In the genomic region with DNA sequence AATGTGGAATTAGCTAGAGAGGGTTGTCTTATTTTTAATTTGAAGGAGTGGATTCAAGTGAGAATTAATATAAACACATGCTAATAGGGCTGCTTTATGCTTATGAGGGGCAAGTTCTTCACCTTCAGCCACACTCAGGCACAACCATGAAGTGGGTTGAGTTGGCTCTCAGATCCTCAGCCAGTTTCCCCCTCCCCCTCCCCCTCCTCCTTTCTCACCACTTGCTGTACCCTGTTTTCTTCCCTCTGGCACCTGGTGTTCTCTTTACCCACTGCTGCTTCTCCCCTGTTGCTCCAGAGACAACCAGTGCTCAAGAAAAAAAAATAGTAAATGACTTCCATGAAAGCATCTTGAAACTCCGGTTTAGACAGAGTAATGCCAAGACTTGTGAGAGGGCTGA, we compare ENCODE assay signal across 38 cellular contexts.
"Had no signal": no experiment of that assay in that cellular context is flagged by ENCODE, and none has a peak within 500 bp of the region (broad histone marks: within the 10 kb centered on the region; RNA-seq: fewer than 3 reads in every experiment).

No MANE protein-coding gene starts in this region.

- H3K4me3 Mint-ChIP-seq: activated B cell treated with CpG ODN at 0.5 μM for 24 hours; activated CD4-positive, alpha-beta memory T cell treated with anti-CD3 and anti-CD28 coated beads, Interleukin-2, amount 10 ng/mL, durations not matched to agents 7 days and 5 days; activated CD8-positive, alpha-beta memory T cell treated with anti-CD3 and anti-CD28 coated beads, Interleukin-2, amount 10 ng/mL, durations not matched to agents 7 days and 5 days; activated naive CD4-positive, alpha-beta T cell treated with anti-CD3 and anti-CD28 coated beads, Interleukin-2, amount 50 U/mL, for 24 hours; activated naive CD8-positive, alpha-beta T cell treated with anti-CD3 and anti-CD28 coated beads, Interleukin-2, amount 10 ng/mL, durations not matched to agents 7 days and 5 days; activated T-cell treated with anti-CD3 and anti-CD28 coated beads, Interleukin-2, amount 50 U/mL, for 72 hours; activated T-helper 17 cell treated with anti-CD3 and anti-CD28 coated beads, Interleukin-2, amount 50 U/mL, for 72 hours; central memory CD8-positive, alpha-beta T cell had no signal

- H3K4me3 ChIP-seq: ascending aorta, cardiac muscle cell, PC-9 had no signal

- H2AFZ ChIP-seq: PC-9 had no signal

- H3K27me3 ChIP-seq: ascending aorta, cardiac muscle cell had no signal

- H3K4me1 Mint-ChIP-seq: activated B cell treated with CpG ODN at 0.5 μM for 24 hours; activated CD4-positive, alpha-beta memory T cell treated with anti-CD3 and anti-CD28 coated beads, Interleukin-2, amount 10 ng/mL, durations not matched to agents 7 days and 5 days; activated CD8-positive, alpha-beta memory T cell treated with anti-CD3 and anti-CD28 coated beads, Interleukin-2, amount 10 ng/mL, durations not matched to agents 7 days and 5 days; activated naive CD4-positive, alpha-beta T cell treated with anti-CD3 and anti-CD28 coated beads, Interleukin-2, amount 50 U/mL, for 24 hours; activated naive CD8-positive, alpha-beta T cell treated with anti-CD3 and anti-CD28 coated beads, Interleukin-2, amount 10 ng/mL, durations not matched to agents 7 days and 5 days; activated T-helper 17 cell treated with anti-CD3 and anti-CD28 coated beads, Interleukin-2, amount 50 U/mL, for 72 hours; central memory CD8-positive, alpha-beta T cell had no signal

- H3K4me1 ChIP-seq: ascending aorta had no signal

- H3K27me3 Mint-ChIP-seq: activated B cell treated with CpG ODN at 0.5 μM for 24 hours; activated CD4-positive, alpha-beta memory T cell treated with anti-CD3 and anti-CD28 coated beads, Interleukin-2, amount 10 ng/mL, durations not matched to agents 7 days and 5 days; activated CD8-positive, alpha-beta memory T cell treated with anti-CD3 and anti-CD28 coated beads, Interleukin-2, amount 10 ng/mL, durations not matched to agents 7 days and 5 days; activated naive CD4-positive, alpha-beta T cell treated with anti-CD3 and anti-CD28 coated beads, Interleukin-2, amount 50 U/mL, for 24 hours; activated naive CD8-positive, alpha-beta T cell treated with anti-CD3 and anti-CD28 coated beads, Interleukin-2, amount 10 ng/mL, durations not matched to agents 7 days and 5 days; activated T-helper 17 cell treated with anti-CD3 and anti-CD28 coated beads, Interleukin-2, amount 50 U/mL, for 72 hours; central memory CD8-positive, alpha-beta T cell had no signal

- H3K36me3 ChIP-seq: ascending aorta, cardiac muscle cell had no signal

- H3K4me2 ChIP-seq: PC-9 had no signal

- ATAC-seq: activated CD8-positive, alpha-beta memory T cell treated with anti-CD3 and anti-CD28 coated beads, Interleukin-2, amount 10 ng/mL, durations not matched to agents 7 days and 5 days; activated T-cell treated with anti-CD3 and anti-CD28 coated beads, Interleukin-2, amount 50 U/mL, for 72 hours; activated T-helper 17 cell treated with anti-CD3 and anti-CD28 coated beads, Interleukin-2, amount 50 U/mL, for 72 hours; Right ventricle myocardium inferior had no signal

- H3K36me3 Mint-ChIP-seq: activated CD8-positive, alpha-beta memory T cell treated with anti-CD3 and anti-CD28 coated beads, Interleukin-2, amount 10 ng/mL, durations not matched to agents 7 days and 5 days; activated naive CD4-positive, alpha-beta T cell treated with anti-CD3 and anti-CD28 coated beads, Interleukin-2, amount 50 U/mL, for 24 hours; activated naive CD8-positive, alpha-beta T cell treated with anti-CD3 and anti-CD28 coated beads, Interleukin-2, amount 10 ng/mL, durations not matched to agents 7 days and 5 days had no signal

- H3K9me3 ChIP-seq: ascending aorta had no signal

- H3K9me3 Mint-ChIP-seq: activated naive CD4-positive, alpha-beta T cell treated with anti-CD3 and anti-CD28 coated beads, Interleukin-2, amount 50 U/mL, for 24 hours had no signal

- H3K27ac ChIP-seq: ascending aorta, cardiac muscle cell, PC-9, RWPE1, VCaP had no signal

- DNase-seq: activated B cell treated with CpG ODN at 0.5 μM for 24 hours; activated CD4-positive, alpha-beta memory T cell treated with anti-CD3 and anti-CD28 coated beads, Interleukin-2, amount 10 ng/mL, durations not matched to agents 7 days and 5 days; activated CD4-positive, alpha-beta T cell treated with anti-CD3 and anti-CD28 coated beads for 1 hour; activated CD4-positive, alpha-beta T cell treated with anti-CD3 and anti-CD28 coated beads for 48 hours; activated CD8-positive, alpha-beta memory T cell treated with anti-CD3 and anti-CD28 coated beads for 24 hours; activated CD8-positive, alpha-beta memory T cell treated with anti-CD3 and anti-CD28 coated beads, Interleukin-2, amount 10 ng/mL, durations not matched to agents 7 days and 5 days; activated effector memory CD4-positive, alpha-beta T cell treated with anti-CD3 and anti-CD28 coated beads, Interleukin-2, amount 50 U/mL, for 16 hours; activated naive CD4-positive, alpha-beta T cell; activated naive CD8-positive, alpha-beta T cell treated with anti-CD3 and anti-CD28 coated beads, Interleukin-2, amount 10 ng/mL, durations not matched to agents 7 days and 5 days; activated T-cell treated with anti-CD3 and anti-CD28 coated beads, Interleukin-2, amount 50 U/mL, for 1 hour; activated T-cell treated with anti-CD3 and anti-CD28 coated beads, Interleukin-2, amount 50 U/mL, for 72 hours; amygdala; Kasumi-1; KG1; MM.1S; MV-4-11; NCI-H1092; NCI-H1436 treated with DMSO at 0.1 percent for 48 hours; NCI-H1694 treated with DMSO at 0.1 percent for 48 hours; NCI-H2029; NCI-H345; NCI-H524 treated with DMSO at 0.1 percent for 48 hours; NCI-H748 treated with DMSO at 0.1 percent for 48 hours; NK-92 treated with Interleukin-12 subunit alpha and Interleukin-12 subunit beta, amount 100 ng/mL, for 24 hours; PC-9; SIG-M5; SW 1271; T-helper 1 cell; T-helper 2 cell; T-helper 9 cell had no signal

- H3K27ac Mint-ChIP-seq: activated B cell treated with CpG ODN at 0.5 μM for 24 hours; activated CD4-positive, alpha-beta memory T cell treated with anti-CD3 and anti-CD28 coated beads, Interleukin-2, amount 10 ng/mL, durations not matched to agents 7 days and 5 days; activated CD8-positive, alpha-beta memory T cell treated with anti-CD3 and anti-CD28 coated beads, Interleukin-2, amount 10 ng/mL, durations not matched to agents 7 days and 5 days; activated naive CD4-positive, alpha-beta T cell treated with anti-CD3 and anti-CD28 coated beads, Interleukin-2, amount 50 U/mL, for 24 hours; activated naive CD8-positive, alpha-beta T cell treated with anti-CD3 and anti-CD28 coated beads, Interleukin-2, amount 10 ng/mL, durations not matched to agents 7 days and 5 days; activated T-cell treated with anti-CD3 and anti-CD28 coated beads, Interleukin-2, amount 50 U/mL, for 72 hours; activated T-helper 17 cell treated with anti-CD3 and anti-CD28 coated beads, Interleukin-2, amount 50 U/mL, for 72 hours had no signal
